In the genomic region with DNA sequence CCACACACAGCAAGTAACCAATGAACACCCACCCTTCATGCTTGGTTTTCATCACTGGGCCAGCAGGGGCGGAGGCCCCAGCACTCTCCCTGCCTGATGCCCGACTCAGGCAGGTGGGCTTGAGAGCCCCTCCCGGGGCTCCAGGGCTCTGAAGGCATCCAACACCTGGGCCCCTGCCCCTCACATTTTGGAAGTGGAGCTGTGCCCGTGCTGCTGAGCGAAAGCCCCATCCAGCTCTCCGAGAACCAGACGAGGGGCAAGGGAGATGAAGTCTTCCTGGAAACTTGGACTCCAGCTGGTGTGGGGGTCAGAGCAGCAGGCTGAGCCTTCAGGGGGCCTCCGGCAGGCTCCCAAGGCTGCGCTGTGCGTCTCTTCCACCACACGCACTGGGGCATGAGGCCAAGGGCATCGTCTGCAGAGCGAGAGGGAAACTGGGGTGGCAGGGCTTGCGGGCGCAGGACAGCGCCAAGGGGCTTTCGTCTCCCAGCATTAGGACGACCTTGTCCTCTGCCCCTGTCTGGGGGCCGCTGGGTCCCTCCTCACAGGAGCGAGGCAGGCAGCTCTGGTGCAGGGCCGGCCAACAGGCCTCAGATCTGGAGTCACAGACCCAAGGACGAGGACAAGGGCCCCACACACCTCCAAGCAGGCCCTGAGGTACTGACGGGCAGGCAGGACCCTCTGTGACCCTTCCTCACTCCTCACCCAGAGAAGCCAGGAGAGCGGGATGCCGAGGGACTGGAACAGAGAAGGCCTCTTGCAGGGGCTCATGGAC, we compare ENCODE assay signal across 16 cellular contexts.
DNase-seq lines count a peak whose midpoint lies in the region; ATAC-seq, FAIRE-seq and TF ChIP-seq lines count a peak whose summit lies in the region.
"Had no signal": no experiment of that assay in that cellular context is flagged by ENCODE, and none has a peak within 500 bp of the region (broad histone marks: within the 10 kb centered on the region; RNA-seq: fewer than 3 reads in every experiment).

No MANE protein-coding gene starts in this region.

- H3K9me3 ChIP-seq in right cardiac atrium (ENCODE audit: control insufficient read depth, low read length) (no peaks in the 10 kb centered on the region), H1 (ENCODE audit: insufficient read depth in 2 of 2, low read depth in 1 of 2, low read length in 1 of 2) (no peaks in the 10 kb centered on the region), neuronal stem cell (replicated peaks in 1 of 2; ENCODE audit: control insufficient read depth in 2 of 2, insufficient read depth in 1 of 2, low read depth in 1 of 2, low read length in 2 of 2) (no peaks in the 10 kb centered on the region)

- no peak overlapping the region for H2BK20ac ChIP-seq in H1 (ENCODE audit: low read length)

- H3K14ac ChIP-seq in H1 (ENCODE audit: insufficient read length) (no peak overlapping the region), neuronal stem cell (ENCODE audit: low read length) (no peak overlapping the region)

- peaks cover 6% of the 10 kb centered on the region; the same call in 1 of the 2 replicates for H3K23me2 ChIP-seq in H1 (ENCODE audit: low read depth, low read length)

- H2AFZ ChIP-seq in H1 (ENCODE audit: low read length) (no peak overlapping the region), neuronal stem cell (ENCODE audit: low read length) (no peak overlapping the region)

- no peaks in the 10 kb centered on the region for H3K79me2 ChIP-seq in H1 (ENCODE audit: control insufficient read depth in 1 of 2, insufficient read depth in 2 of 2, low read length in 2 of 2)

- no peak for TF ChIP-seq RAD21 in H1 (IDR thresholded peaks at IDR 0.05 in 1 of 2, conservative IDR thresholded peaks at IDR 0.05 in 1 of 2; ENCODE audit: low read depth in 2 of 2, low read length in 2 of 2)

- no peak overlapping the region for H4K5ac ChIP-seq in H1 (ENCODE audit: insufficient read length, low read depth, low read length)

- H2BK15ac ChIP-seq in H1 (ENCODE audit: low read length) (no peak overlapping the region), neuronal stem cell (ENCODE audit: low read length) (peak overlapping the region; percentile 61)

- FAIRE-seq in H1 (lab: Jason Lieb, UNC): no peak
- FAIRE-seq: K562 had no signal

- DNase-seq in right cardiac atrium (peak in 2 of 3 donors; percentile 37 to 40), Right ventricle myocardium inferior (ENCODE audit: missing footprints) (no peak), H1 (ENCODE audit: low read depth in 1 of 2, low spot score in 2 of 2) (no peak), neuronal stem cell (ENCODE audit: low spot score) (no peak), G401 (ENCODE audit: low spot score) (no peak), NCI-H2029 treated with DMSO at 0.1 percent for 48 hours (lab: John Stamatoyannopoulos, UW) (no peak)
- DNase-seq: ACHN; AML-193; CD4-positive, alpha-beta T cell; DMS53; NCI-H187; NCI-H526 treated with DMSO at 0.1 percent for 48 hours; RPMI8226 had no signal

- peaks cover 0 to 4% of the 10 kb centered on the region in 2 experiments for H4K20me1 ChIP-seq in H1 (replicated peaks in 1 of 2; ENCODE audit: control insufficient read depth in 1 of 2, insufficient read depth in 2 of 2, low read length in 2 of 2)

- H3K79me1 ChIP-seq in H1 (ENCODE audit: low read depth, low read length) (peaks cover under 1% of the 10 kb centered on the region; the same call in 1 of the 2 replicates), neuronal stem cell (ENCODE audit: low read depth, low read length) (peaks cover 6% of the 10 kb centered on the region)

- POLR2A ChIA-PET in H1 (lab: Charles Lee; ENCODE audit: partially characterized antibody): interaction anchor here (1.6 kb wide), 1 partner anchor 13 kb away, joined by 3 read pairs; no protein-coding TSS in a partner anchor

- no peak overlapping the region for H3K23ac ChIP-seq in H1 (ENCODE audit: insufficient read length)
- no peak overlapping the region for H3K23ac ChIP-seq in neuronal stem cell (ENCODE audit: low read depth, low read length, poor library complexity)

- H3K27me3 ChIP-seq in right cardiac atrium (ENCODE audit: control insufficient read depth, insufficient read depth): no peaks in the 10 kb centered on the region
- peaks cover 0 to 2% (median 0%) of the 10 kb centered on the region in 4 experiments; a peak in 1 of 7 replicates for H3K27me3 ChIP-seq in H1 (replicated peaks in 1 of 4; ENCODE audit: control insufficient read depth in 3 of 4, extremely low read depth in 1 of 4, insufficient read depth in 3 of 4, low read length in 3 of 4)
- H3K27me3 ChIP-seq in neuronal stem cell (ENCODE audit: control insufficient read depth in 3 of 3, insufficient read depth in 3 of 3, low read depth in 1 of 3, low read length in 3 of 3): peaks cover 0 to 57% (median 0%) of the 10 kb centered on the region in 3 experiments

- TF ChIP-seq POLR2A in H1 (IDR thresholded peaks at IDR 0.05; ENCODE audit: control extremely low read depth in 1 of 2, low read depth in 2 of 2, low read length in 2 of 2): no peak

- no peak overlapping the region for H2BK5ac ChIP-seq in H1 (ENCODE audit: low read depth, low read length)
- H2BK5ac ChIP-seq in neuronal stem cell (ENCODE audit: low read length): no peak overlapping the region

- H3K56ac ChIP-seq in H1 (replicated peaks; ENCODE audit: insufficient read length, low read depth, low read length): no peak overlapping the region

- H2BK120ac ChIP-seq in H1 (replicated peaks; ENCODE audit: low read depth, low read length) (no peak overlapping the region), neuronal stem cell (ENCODE audit: low read depth, low read length) (peak overlapping the region; percentile 21)

- peak overlapping the region; percentile 49 for H4K91ac ChIP-seq in H1 (replicated peaks; ENCODE audit: insufficient read length, low read length)
- no peak overlapping the region for H4K91ac ChIP-seq in neuronal stem cell (ENCODE audit: low read depth, low read length, poor library complexity)

- intact Hi-C loops in right cardiac atrium (cut with DNase I): no loop called here
- intact Hi-C loops in Right ventricle myocardium inferior (cut with DNase I): no loop called here

- no peak overlapping the region for H3K4me3 ChIP-seq in right cardiac atrium (ENCODE audit: low read length)
- no peak overlapping the region for H3K4me3 ChIP-seq in H1 (ENCODE audit: extremely low read depth in 1 of 4, insufficient read depth in 2 of 4, low read depth in 3 of 4, low read length in 4 of 4)
- no peak overlapping the region for H3K4me3 ChIP-seq in neuronal stem cell (ENCODE audit: low read length in 2 of 2)
- H3K4me3 ChIP-seq: K562 had no signal

- WGBS in right cardiac atrium: 89% methylated on average over 25 of the region's 25 CpGs
- 92% methylated on average over 23 of the region's 25 CpGs; no CpG with 5 or more reads in 1 of the 2 experiments for WGBS in H1 (ENCODE audit: extremely low coverage in 1 of 2, insufficient coverage in 1 of 2, insufficient read length in 1 of 2, insufficient replicate concordance in 2 of 2, low coverage in 1 of 2, low lambda C conversion rate in 2 of 2, missing lambda C conversion rate in 1 of 2), 2 experiments
- WGBS in neuronal stem cell (ENCODE audit: extremely low coverage in 2 of 2, insufficient read length in 2 of 2, insufficient replicate concordance in 1 of 2), 2 donors: no CpG with 5 or more reads among the region's 25 CpGs

- H3K9ac ChIP-seq in H1 (replicated peaks in 1 of 4; ENCODE audit: extremely low read depth in 1 of 4, low read depth in 3 of 4, low read length in 3 of 4): no peak overlapping the region
- no peak overlapping the region for H3K9ac ChIP-seq in neuronal stem cell (ENCODE audit: low read depth, low read length, poor library complexity)

- no peak for TF ChIP-seq CTCF in H1 (IDR thresholded peaks at IDR 0.05; ENCODE audit: control extremely low read depth in 1 of 3, insufficient read depth in 1 of 3, low read depth in 1 of 3, low read length in 3 of 3)

- no peaks in the 10 kb centered on the region for H3K36me3 ChIP-seq in H1 (ENCODE audit: control insufficient read depth in 2 of 4, insufficient read depth in 4 of 4, low read length in 3 of 4)
- no peaks in the 10 kb centered on the region for H3K36me3 ChIP-seq in neuronal stem cell (replicated peaks in 1 of 2; ENCODE audit: control insufficient read depth in 2 of 2, insufficient read depth in 2 of 2, low read length in 2 of 2)

- no peak overlapping the region for H2BK12ac ChIP-seq in H1 (ENCODE audit: low read depth, low read length)
- H2BK12ac ChIP-seq in neuronal stem cell (ENCODE audit: low read length): peak overlapping the region; percentile 77

- H3K4me1 ChIP-seq in right cardiac atrium (ENCODE audit: control insufficient read depth, insufficient read depth, low read length) (no peaks in the 10 kb centered on the region), H1 (replicated peaks in 1 of 4; ENCODE audit: control insufficient read depth in 3 of 4, insufficient read depth in 4 of 4, low read length in 3 of 4) (peaks cover 0 to 17% (median 11%) of the 10 kb centered on the region in 4 experiments; a peak in 6 of 7 replicates), neuronal stem cell (ENCODE audit: control insufficient read depth in 2 of 2, insufficient read depth in 1 of 2, low read depth in 1 of 2, low read length in 2 of 2) (peaks cover 3 to 18% of the 10 kb centered on the region in 2 donors)

- in situ Hi-C loops in G401 (cut with HindIII; ENCODE audit: low sequenced_read_pairs): no loop called here

- no peak overlapping the region for H3K4ac ChIP-seq in H1 (replicated peaks; ENCODE audit: insufficient read length, low read depth, low read length)
- no peak overlapping the region for H3K4ac ChIP-seq in neuronal stem cell (ENCODE audit: low read length)

- H4K8ac ChIP-seq in H1 (ENCODE audit: extremely low read depth, insufficient read depth, low read length) (peak overlapping the region; percentile 47), neuronal stem cell (ENCODE audit: low read depth, low read length) (no peak overlapping the region)

- H3K18ac ChIP-seq in H1 (ENCODE audit: extremely low read depth, low read length): no peak overlapping the region
- peak overlapping the region; percentile 84 for H3K18ac ChIP-seq in neuronal stem cell (ENCODE audit: low read length)

- no peak for TF ChIP-seq EP300 in H1 (IDR thresholded peaks at IDR 0.05; ENCODE audit: borderline replicate concordance in 1 of 2, low read depth in 2 of 2, low read length in 2 of 2)

- ATAC-seq in right cardiac atrium: no peak
- no peak for ATAC-seq in Right ventricle myocardium inferior
- ATAC-seq in HG02763 (IDR thresholded peaks at IDR 0.05; ENCODE audit: unreplicated experiment): no peak
- ATAC-seq: HCT116, K562 had no signal

- H3K27ac ChIP-seq in right cardiac atrium (ENCODE audit: low read length) (no peak overlapping the region), H1 (ENCODE audit: low read depth, low read length) (no peak overlapping the region), neuronal stem cell (replicated peaks; ENCODE audit: low read length) (no peak overlapping the region)

- CTCF ChIA-PET in H1 (lab: Charles Lee; ENCODE audit: partially characterized antibody): interaction anchor here (3.6 kb wide), 1 partner anchor 19 kb away, joined by 11 read pairs; no protein-coding TSS in a partner anchor

- H2AK5ac ChIP-seq in H1 (ENCODE audit: low read depth, low read length) (no peak overlapping the region), neuronal stem cell (ENCODE audit: low read depth, low read length) (peak overlapping the region; percentile 79)

- no peak overlapping the region for H3K4me2 ChIP-seq in H1 (ENCODE audit: insufficient read depth in 1 of 2, low read depth in 2 of 2, low read length in 2 of 2)
- H3K4me2 ChIP-seq in neuronal stem cell (ENCODE audit: insufficient read depth, low read length, poor library complexity, severe bottlenecking): no peak overlapping the region

Comparison
In these comparisons a context has a peak if more than half of its experiments do, and no peak if none do; other contexts are left out.
1. DNase-seq: peak in right cardiac atrium (2 of 3); none in Right ventricle myocardium inferior (single experiment), H1 (0 of 2), neuronal stem cell (single experiment), G401 (single experiment) and NCI-H2029 treated with DMSO at 0.1 percent for 48 hours (single experiment).